1 cellular context compared by ENCODE assay signal in the genomic region with DNA sequence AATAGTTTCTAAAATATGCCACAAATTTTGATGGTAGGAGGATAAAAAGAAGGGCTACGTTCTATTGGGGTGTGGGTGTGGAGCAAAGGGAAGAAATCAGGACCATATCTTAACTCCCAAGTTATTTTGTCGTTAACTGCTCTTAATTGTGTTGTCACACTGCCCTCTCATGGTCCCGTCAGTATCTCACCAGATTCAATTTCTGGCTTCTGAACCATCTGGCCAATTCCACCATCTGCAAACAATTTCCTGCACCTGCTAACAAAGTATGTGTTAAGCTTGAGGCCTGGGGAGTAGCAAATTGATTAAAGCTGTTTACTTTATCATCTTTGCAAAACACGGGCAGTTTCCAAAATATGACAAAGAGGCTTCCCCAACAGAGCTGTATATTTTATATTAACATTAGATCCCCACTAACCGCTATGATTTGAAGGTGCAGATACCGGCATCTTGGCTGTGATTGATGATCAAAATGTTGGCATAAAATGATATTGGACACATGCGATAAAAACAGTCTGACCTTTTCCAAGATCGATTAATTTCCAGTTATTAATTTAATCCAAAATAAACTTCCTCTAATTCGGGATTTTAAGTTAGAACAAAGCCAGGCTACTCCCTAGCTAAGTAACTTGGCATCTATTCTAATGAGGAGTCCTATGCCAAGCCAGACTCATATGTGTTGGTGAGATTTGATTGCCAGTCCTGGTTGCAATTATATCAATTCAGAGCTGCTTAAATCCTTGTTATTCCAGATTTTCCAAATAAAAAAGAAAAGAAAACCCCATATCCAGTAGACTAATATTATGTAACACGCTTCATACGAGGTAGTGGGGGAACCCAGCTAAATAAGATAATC.
TF ChIP-seq lines count a peak whose summit lies in the region.

No MANE protein-coding gene starts in this region.

TF ChIP-seq in H1, 55 proteins besides CTCF, POLR2A, EP300 and RAD21:
- no peak for TF ChIP-seq USF2 (IDR thresholded peaks at IDR 0.05; ENCODE audit: low read length)
- no peak for TF ChIP-seq CBX5 (IDR thresholded peaks at IDR 0.05; ENCODE audit: low read depth, low read length)
- no peak for TF ChIP-seq EZH2 (IDR thresholded peaks at IDR 0.05; ENCODE audit: low read depth, low read length, severe bottlenecking)
- TF ChIP-seq TBP (IDR thresholded peaks at IDR 0.05; ENCODE audit: low read depth, low read length), result no peak
- TF ChIP-seq RFX5 (IDR thresholded peaks at IDR 0.05; ENCODE audit: borderline replicate concordance, low read depth, low read length), result no peak
- no peak for TF ChIP-seq ZNF274 (IDR thresholded peaks at IDR 0.05; ENCODE audit: borderline replicate concordance, extremely low read depth, low read length)
- no peak for TF ChIP-seq CBX8 (IDR thresholded peaks at IDR 0.05; ENCODE audit: borderline replicate concordance, low read depth, low read length)
- no peak for TF ChIP-seq TAF1 (IDR thresholded peaks at IDR 0.05; ENCODE audit: low read depth, low read length)
- TF ChIP-seq HDAC2 (IDR thresholded peaks at IDR 0.05; ENCODE audit: borderline replicate concordance in 1 of 2, low read depth in 2 of 2, low read length in 2 of 2), result no peak
- no peak for TF ChIP-seq ASH2L (IDR thresholded peaks at IDR 0.05; ENCODE audit: low read length)
- no peak for TF ChIP-seq CREB1 (IDR thresholded peaks at IDR 0.05)
- no peak for TF ChIP-seq SAP30 (IDR thresholded peaks at IDR 0.05; ENCODE audit: insufficient read depth, insufficient replicate concordance, low read length)
TF ChIP-seq in H1: peak in this region for 0.
